ENCODE assay signal across 19 cellular contexts in genomic region chr1:119093721-119094120, GRCh38. TPM values are rescaled to one million over a fixed set of nuclear protein-coding genes. Genes with fewer than 3 reads are reported as not detected.
A peak's percentile ranks its signal among the peaks of the same experiment; 100 is the strongest.
DNase-seq lines count a peak whose midpoint lies in the region; ATAC-seq, FAIRE-seq and TF ChIP-seq lines count a peak whose summit lies in the region.
"Had no signal": no experiment of that assay in that cellular context is flagged by ENCODE, and none has a peak within 500 bp of the region (broad histone marks: within the 10 kb centered on the region; RNA-seq: fewer than 3 reads in every experiment).

No MANE protein-coding gene starts in this region.

- no peak for FAIRE-seq in astrocyte (lab: Jason Lieb, UNC)
- FAIRE-seq: GM18507 had no signal

- no peak overlapping the region for H2AK5ac ChIP-seq in H9 (ENCODE audit: insufficient read length, low read length)

- H3K9ac ChIP-seq in astrocyte (ENCODE audit: low read length) = no peak overlapping the region
- H3K9ac ChIP-seq in H9 (ENCODE audit: extremely low read depth, insufficient read length, low read length) = no peak overlapping the region
- H3K9ac ChIP-seq: BLaER1 treated with 17β-estradiol and CSF1 and Interleukin-3, amounts not matched to agents 10 nM and 100 nM; GM23248; KMS-11 had no signal

- H3K9me3 ChIP-seq in cardiac muscle cell (ENCODE audit: low read depth) (no peaks in the 10 kb centered on the region), astrocyte (ENCODE audit: insufficient read depth, low read depth, low read length) (no peaks in the 10 kb centered on the region), psoas muscle (no peaks in the 10 kb centered on the region), H9 (ENCODE audit: control insufficient read depth, low read depth, low read length) (no peaks in the 10 kb centered on the region), prostate gland (no peaks in the 10 kb centered on the region)
- H3K9me3 ChIP-seq: SJSA1 had no signal

- peak in 1 of 2 donors; percentile 41 for DNase-seq in cardiac muscle cell (ENCODE audit: low read depth in 1 of 2, low spot score in 1 of 2)
- no peak for DNase-seq in cardiac septum (ENCODE audit: low spot score)
- DNase-seq in astrocyte (ENCODE audit: low read depth) = peak; percentile 5
- DNase-seq in psoas muscle = no peak
- no peak for DNase-seq in stimulated activated CD4-positive, alpha-beta T cell treated with anti-CD3 and anti-CD28 coated beads, Interleukin-12 subunit alpha, Interleukin-12 subunit beta, amount 100 ng/mL, for 4 hours
- DNase-seq in H9 = no peak
- DNase-seq in prostate gland (ENCODE audit: low spot score) = no peak
- DNase-seq: GM23248, MM.1S, NCI-H1105, NCI-H187, NCI-H510A, NCI-H82, RPMI8226 had no signal

- H3K9me3 Mint-ChIP-seq in astrocyte (ENCODE audit: unreplicated experiment) (no peaks in the 10 kb centered on the region), H9 (no peaks in the 10 kb centered on the region)

- intact Hi-C loops in cardiac septum (cut with DNase I) (no loop called here), psoas muscle (cut with DNase I) (no loop called here), prostate gland (cut with DNase I) (no loop called here)

- no peak overlapping the region for H3T11ph ChIP-seq in H9 (ENCODE audit: low read length)

- peak; percentile 58 for ATAC-seq in HG03442 (IDR thresholded peaks at IDR 0.05; ENCODE audit: unreplicated experiment)
- peak in 3 of 4 donors; percentile 29 to 67 (median 38) for ATAC-seq in psoas muscle

- peak overlapping the region; percentile 27 for H3K27ac ChIP-seq in cardiac muscle cell
- no peak overlapping the region for H3K27ac ChIP-seq in astrocyte (ENCODE audit: low read depth, low read length)
- H3K27ac ChIP-seq in psoas muscle = no peak overlapping the region
- H3K27ac ChIP-seq in H9 (ENCODE audit: insufficient read length, low read depth, low read length) = no peak overlapping the region
- no peak overlapping the region for H3K27ac ChIP-seq in prostate gland
- H3K27ac ChIP-seq: BLaER1 treated with 17β-estradiol and CSF1 and Interleukin-3, amounts not matched to agents 10 nM and 100 nM; GM23248; KMS-11; SJSA1 had no signal

- no peaks in the 10 kb centered on the region for H3K23me2 ChIP-seq in H9 (ENCODE audit: insufficient read length, low read depth, low read length, poor library complexity, severe bottlenecking)

- H3K4me3 Mint-ChIP-seq in astrocyte (ENCODE audit: unreplicated experiment) = no peak overlapping the region
- H3K4me3 Mint-ChIP-seq in H9 = no peak overlapping the region

- no peak overlapping the region for H3K23ac ChIP-seq in H9 (ENCODE audit: insufficient read length, low read depth, low read length)

- H4K8ac ChIP-seq in H9 (replicated peaks; ENCODE audit: insufficient read length, low read depth, low read length) = no peak overlapping the region

- H3K4ac ChIP-seq in H9 (ENCODE audit: low read depth, low read length) = no peak overlapping the region

- H2AFZ ChIP-seq in astrocyte (ENCODE audit: low read depth, low read length) = no peak overlapping the region
- H2AFZ ChIP-seq in H9 (ENCODE audit: low read length) = no peak overlapping the region
- H2AFZ ChIP-seq: GM23248 had no signal

- no peaks in the 10 kb centered on the region for H3K36me3 ChIP-seq in cardiac muscle cell
- no peaks in the 10 kb centered on the region for H3K36me3 ChIP-seq in astrocyte (ENCODE audit: insufficient read depth, low read length)
- no peaks in the 10 kb centered on the region for H3K36me3 ChIP-seq in psoas muscle (ENCODE audit: insufficient read depth in 1 of 2, low read depth in 1 of 2)
- no peaks in the 10 kb centered on the region for H3K36me3 ChIP-seq in prostate gland
- H3K36me3 ChIP-seq: SJSA1 had no signal

- no peak for TF ChIP-seq POLR2A in prostate gland (IDR thresholded peaks at IDR 0.05)

- no peak overlapping the region for H3K56ac ChIP-seq in H9 (ENCODE audit: insufficient read length, low read depth, low read length)

- no peak overlapping the region for H2BK5ac ChIP-seq in H9 (ENCODE audit: insufficient read length, low read length)

- H3K4me2 ChIP-seq in astrocyte (ENCODE audit: low read length) (no peak overlapping the region), H9 (ENCODE audit: insufficient read depth, insufficient read length, low read length) (no peak overlapping the region)
- H3K4me2 ChIP-seq: BLaER1 treated with 17β-estradiol and CSF1 and Interleukin-3, amounts not matched to agents 10 nM and 100 nM; KMS-11 had no signal

- H3K27me3 Mint-ChIP-seq in astrocyte (ENCODE audit: low read depth, unreplicated experiment) = no peaks in the 10 kb centered on the region
- H3K27me3 Mint-ChIP-seq in H9 (ENCODE audit: low read depth) = no peaks in the 10 kb centered on the region

- no peak overlapping the region for H2BK20ac ChIP-seq in H9 (ENCODE audit: low read depth, low read length, poor library complexity, severe bottlenecking)

- 50 to 83% (median 65%) methylated on average over 1 of the region's 1 CpG for WGBS in psoas muscle, 3 donors
- WGBS in H9 (ENCODE audit: extremely low coverage, insufficient read length, low lambda C conversion rate) = no CpG with 5 or more reads among the region's 1 CpG
- WGBS in prostate gland = 88% methylated on average over 1 of the region's 1 CpG

- H3K4me3 ChIP-seq in cardiac muscle cell (no peak overlapping the region), astrocyte (ENCODE audit: insufficient read depth, low read depth, low read length) (no peak overlapping the region), psoas muscle (no peak overlapping the region), prostate gland (no peak overlapping the region)
- H3K4me3 ChIP-seq: BLaER1 treated with 17β-estradiol and CSF1 and Interleukin-3, amounts not matched to agents 10 nM and 100 nM; GM23248; SJSA1 had no signal

- TF ChIP-seq CTCF in cardiac muscle cell (IDR thresholded peaks at IDR 0.05; ENCODE audit: low read depth, low read length) (no peak), astrocyte (IDR thresholded peaks at IDR 0.05; ENCODE audit: insufficient read depth, low read depth, low read length) (no peak), psoas muscle (IDR thresholded peaks at IDR 0.05) (no peak), H9 (conservative IDR thresholded peaks at IDR 0.05) (no peak), prostate gland (IDR thresholded peaks at IDR 0.05) (no peak)

- no peak overlapping the region for H4K5ac ChIP-seq in H9 (ENCODE audit: insufficient read length, low read depth, low read length)

- no peak overlapping the region for H3K18ac ChIP-seq in H9 (ENCODE audit: insufficient read length, low read depth, low read length)

- H3K4me1 Mint-ChIP-seq in astrocyte (ENCODE audit: low read depth, unreplicated experiment) (peaks cover 17% of the 10 kb centered on the region), H9 (peaks cover 5 to 6% of the 10 kb centered on the region in 2 experiments)

- H3K27ac Mint-ChIP-seq in astrocyte (ENCODE audit: unreplicated experiment) (no peak overlapping the region), H9 (no peak overlapping the region)

- H3K27me3 ChIP-seq in cardiac muscle cell (no peaks in the 10 kb centered on the region), astrocyte (ENCODE audit: insufficient read depth, low read length) (no peaks in the 10 kb centered on the region), psoas muscle (ENCODE audit: insufficient read depth in 3 of 3, low read length in 2 of 3) (no peaks in the 10 kb centered on the region), H9 (ENCODE audit: insufficient read depth, low read length) (no peaks in the 10 kb centered on the region), prostate gland (replicated peaks; ENCODE audit: insufficient read depth) (no peaks in the 10 kb centered on the region)
- H3K27me3 ChIP-seq: BLaER1 treated with 17β-estradiol and CSF1 and Interleukin-3, amounts not matched to agents 10 nM and 100 nM; SJSA1 had no signal

- no peak overlapping the region for H3K14ac ChIP-seq in H9 (ENCODE audit: insufficient read depth, low read length)

- H3K79me1 ChIP-seq in H9 (ENCODE audit: insufficient read depth, low read depth, low read length, poor library complexity, severe bottlenecking) = no peaks in the 10 kb centered on the region

- no peak overlapping the region for H2BK12ac ChIP-seq in H9 (ENCODE audit: insufficient read length, low read depth, low read length)

- H4K20me1 ChIP-seq in astrocyte (ENCODE audit: insufficient read depth, low read length) (peaks cover 9% of the 10 kb centered on the region), H9 (ENCODE audit: control insufficient read depth, insufficient read depth, insufficient read length) (no peaks in the 10 kb centered on the region)

- H2BK15ac ChIP-seq in H9 (ENCODE audit: low read depth, low read length) = no peak overlapping the region

- H3K36me3 Mint-ChIP-seq in astrocyte (ENCODE audit: low read depth, unreplicated experiment) (peaks cover 2% of the 10 kb centered on the region), H9 (ENCODE audit: insufficient read depth in 1 of 3, low read depth in 3 of 3) (no peaks in the 10 kb centered on the region; a peak in 1 of 7 replicates)

- H3K4me1 ChIP-seq in cardiac muscle cell (ENCODE audit: low read depth) (peaks cover 19% of the 10 kb centered on the region), astrocyte (ENCODE audit: insufficient read depth, low read length) (no peaks in the 10 kb centered on the region), psoas muscle (peaks cover 18% of the 10 kb centered on the region), H9 (ENCODE audit: insufficient read depth, low read length) (peaks cover 5% of the 10 kb centered on the region; the same call in 1 of the 2 replicates), prostate gland (replicated peaks) (no peaks in the 10 kb centered on the region)
- H3K4me1 ChIP-seq: BLaER1 treated with 17β-estradiol and CSF1 and Interleukin-3, amounts not matched to agents 10 nM and 100 nM had no signal

- no peaks in the 10 kb centered on the region for H3K79me2 ChIP-seq in astrocyte (ENCODE audit: insufficient read depth, low read length)
- no peaks in the 10 kb centered on the region for H3K79me2 ChIP-seq in H9 (ENCODE audit: insufficient read depth, low read length)

- no peak overlapping the region for H2BK120ac ChIP-seq in H9 (ENCODE audit: low read depth, low read length, poor library complexity, severe bottlenecking)

- no peak overlapping the region for H4K91ac ChIP-seq in H9 (ENCODE audit: insufficient read length, low read depth, low read length)

RNA-seq across cellular contexts. Expression of gene WARS2, which starts 46.7 kb away (rescaled TPM):
- total RNA-seq in cardiac muscle cell (9.9 and 13.1 TPM in 2 replicates), cardiac septum (10.7 TPM), astrocyte (10.5 and 12.4 TPM in 2 replicates), psoas muscle (10 to 100 TPM in 3 of 4 donors, 1 to 10 TPM in 1; 7.7 to 10.8 (median 10.6) TPM), H9 (2021) (8.2 and 9.7 TPM in 2 replicates), prostate gland (10 to 100 TPM; 15.6 to 22.0 TPM)
- polyA plus RNA-seq in cardiac muscle cell (10.9 and 11.4 TPM in 2 replicates), psoas muscle (1 to 10 TPM; 3.4 to 7.8 (median 3.6) TPM)
